Comparison of ENCODE assay signal across 8 cellular contexts in genomic region chr20:35463455-35464300, GRCh38. TPM values are rescaled to one million over a fixed set of nuclear protein-coding genes. Genes with fewer than 3 reads are reported as not detected.
DNase-seq lines count a peak whose midpoint lies in the region; ATAC-seq, FAIRE-seq and TF ChIP-seq lines count a peak whose summit lies in the region.

No MANE protein-coding gene starts in this region.

- H2BK15ac ChIP-seq in neuronal stem cell (ENCODE audit: low read length): no peak overlapping the region

- no peak overlapping the region for H3K27ac ChIP-seq in neuronal stem cell (replicated peaks; ENCODE audit: low read length)

- FAIRE-seq in urothelium cell line (lab: Jason Lieb, UNC): no peak

- peak; percentile 82 for TF ChIP-seq CTCF in fibroblast of the aortic adventitia (IDR thresholded peaks at IDR 0.05; ENCODE audit: insufficient read depth, low read length)

- H3K23ac ChIP-seq in neuronal stem cell (ENCODE audit: low read depth, low read length, poor library complexity): no peak overlapping the region

- no peak overlapping the region for H3K4ac ChIP-seq in neuronal stem cell (ENCODE audit: low read length)

- no peak for ATAC-seq in HG03139 (IDR thresholded peaks at IDR 0.05; ENCODE audit: unreplicated experiment)

- no peak overlapping the region for H4K91ac ChIP-seq in neuronal stem cell (ENCODE audit: low read depth, low read length, poor library complexity)

- no peak overlapping the region for H2BK120ac ChIP-seq in neuronal stem cell (ENCODE audit: low read depth, low read length)

- no peak overlapping the region for H2BK12ac ChIP-seq in neuronal stem cell (ENCODE audit: low read length)

- no peak overlapping the region for H3K18ac ChIP-seq in neuronal stem cell (ENCODE audit: low read length)

- no CpG with 5 or more reads among the region's 4 CpGs for WGBS in neuronal stem cell (ENCODE audit: extremely low coverage in 2 of 2, insufficient read length in 2 of 2, insufficient replicate concordance in 1 of 2), 2 donors

- no peak overlapping the region for H3K4me2 ChIP-seq in neuronal stem cell (ENCODE audit: insufficient read depth, low read length, poor library complexity, severe bottlenecking)

- no peaks in the 10 kb centered on the region for H3K27me3 ChIP-seq in neuronal stem cell (ENCODE audit: control insufficient read depth in 3 of 3, insufficient read depth in 3 of 3, low read depth in 1 of 3, low read length in 3 of 3)

- H3K14ac ChIP-seq in neuronal stem cell (ENCODE audit: low read length): no peak overlapping the region

- H3K4me1 ChIP-seq in neuronal stem cell (ENCODE audit: control insufficient read depth in 2 of 2, insufficient read depth in 1 of 2, low read depth in 1 of 2, low read length in 2 of 2): peaks cover 7 to 8% of the 10 kb centered on the region in 2 donors

- no peak overlapping the region for H4K8ac ChIP-seq in neuronal stem cell (ENCODE audit: low read depth, low read length)

- H3K4me3 ChIP-seq in Jurkat, Clone E6-1 (ENCODE audit: low read length): no peak overlapping the region
- H3K4me3 ChIP-seq in fibroblast of the aortic adventitia (ENCODE audit: low read depth, low read length): no peak overlapping the region
- H3K4me3 ChIP-seq in neuronal stem cell (ENCODE audit: low read length in 2 of 2): no peak overlapping the region

- DNase-seq in DMS153 treated with DMSO at 0.1 percent for 48 hours (lab: John Stamatoyannopoulos, UW; ENCODE audit: unreplicated experiment) (peak; percentile 50), OCI-M1 (lab: John Stamatoyannopoulos, UW) (peak; percentile 77), fibroblast of the aortic adventitia (ENCODE audit: low read depth) (peak; percentile 85), neuronal stem cell (ENCODE audit: low spot score) (peak; percentile 70), urothelium cell line (ENCODE audit: low spot score) (peak; percentile 71)
- peak; percentile 64 for DNase-seq in Jurkat, Clone E6-1 (ENCODE audit: low read depth, low spot score)
- DNase-seq in activated T-cell treated with anti-CD3 and anti-CD28 coated beads, Interleukin-2, amount 50 U/mL, for 48 hours: peak; percentile 42 to 52

- H3K9me3 ChIP-seq in neuronal stem cell (replicated peaks in 1 of 2; ENCODE audit: control insufficient read depth in 2 of 2, insufficient read depth in 1 of 2, low read depth in 1 of 2, low read length in 2 of 2): no peaks in the 10 kb centered on the region

- H2AK5ac ChIP-seq in neuronal stem cell (ENCODE audit: low read depth, low read length): no peak overlapping the region

- no peak overlapping the region for H2BK5ac ChIP-seq in neuronal stem cell (ENCODE audit: low read length)

- no peaks in the 10 kb centered on the region for H3K79me1 ChIP-seq in neuronal stem cell (ENCODE audit: low read depth, low read length)

- no peak overlapping the region for H3K9ac ChIP-seq in neuronal stem cell (ENCODE audit: low read depth, low read length, poor library complexity)

- H2AFZ ChIP-seq in neuronal stem cell (ENCODE audit: low read length): no peak overlapping the region

- H3K36me3 ChIP-seq in neuronal stem cell (replicated peaks in 1 of 2; ENCODE audit: control insufficient read depth in 2 of 2, insufficient read depth in 2 of 2, low read length in 2 of 2): peaks cover 23 to 91% of the 10 kb centered on the region in 2 donors

RNA-seq across cellular contexts. Expression of gene CEP250, which starts 8.3 kb away (rescaled TPM):
- polyA plus RNA-seq in Jurkat, Clone E6-1 (2012; ENCODE audit: insufficient read depth, insufficient read length): 84.4 TPM
- 22.0 and 66.7 TPM in 2 replicates for total RNA-seq in fibroblast of the aortic adventitia (ENCODE audit: low replicate concordance)
- 12.0 TPM for polyA plus RNA-seq in neuronal stem cell (2013, experiment 1 of 2)
- 13.1 TPM for polyA plus RNA-seq in neuronal stem cell (2013, experiment 2 of 2)

RNA-seq across cellular contexts. Expression of gene GDF5, which starts 25.6 kb away (rescaled TPM):
- polyA plus RNA-seq in Jurkat, Clone E6-1 (2012; ENCODE audit: insufficient read depth, insufficient read length): not detected
- 4.8 and 27.6 TPM in 2 replicates for total RNA-seq in fibroblast of the aortic adventitia (ENCODE audit: low replicate concordance)
- 0.57 TPM for polyA plus RNA-seq in neuronal stem cell (2013, experiment 1 of 2)
- polyA plus RNA-seq in neuronal stem cell (2013, experiment 2 of 2): 0.48 TPM

RNA-seq across cellular contexts. Expression of gene UQCC1, which starts 51.9 kb away (rescaled TPM):
- 85.3 TPM for polyA plus RNA-seq in Jurkat, Clone E6-1 (2012; ENCODE audit: insufficient read depth, insufficient read length)
- 24.4 and 26.9 TPM in 2 replicates for total RNA-seq in fibroblast of the aortic adventitia (ENCODE audit: low replicate concordance)
- polyA plus RNA-seq in neuronal stem cell (2013, experiment 1 of 2): 57.2 TPM
- 62.8 TPM for polyA plus RNA-seq in neuronal stem cell (2013, experiment 2 of 2)
